In the genomic region with DNA sequence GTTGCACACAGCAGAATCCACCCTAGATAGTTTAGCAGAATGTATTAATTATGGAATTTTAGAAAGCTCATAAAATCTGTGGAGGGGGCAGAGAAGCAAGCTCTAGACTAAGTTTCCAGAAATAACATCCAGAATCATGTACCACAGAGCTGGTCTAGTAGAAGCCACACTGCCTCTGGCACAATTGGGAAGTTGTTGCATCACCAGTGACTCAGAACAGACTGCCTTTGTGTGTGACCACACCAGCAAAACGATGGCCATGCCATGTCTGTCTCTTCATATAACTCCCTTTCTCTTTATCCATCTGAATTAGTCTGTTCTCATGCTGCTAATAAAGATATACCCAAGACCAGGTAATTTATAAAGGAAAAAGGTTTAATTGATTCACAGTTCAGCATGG, we compare ENCODE assay signal across 19 cellular contexts.
DNase-seq lines count a peak whose midpoint lies in the region; ATAC-seq, FAIRE-seq and TF ChIP-seq lines count a peak whose summit lies in the region.
"Had no signal": no experiment of that assay in that cellular context is flagged by ENCODE, and none has a peak within 500 bp of the region (broad histone marks: within the 10 kb centered on the region; RNA-seq: fewer than 3 reads in every experiment).

No MANE protein-coding gene starts in this region.

- no peaks in the 10 kb centered on the region for H3K4me1 ChIP-seq in fibroblast of lung (ENCODE audit: control insufficient read depth, extremely low read depth, insufficient read depth, low read length)
- H3K4me1 ChIP-seq: right lobe of liver had no signal

- H3K27me3 ChIP-seq in fibroblast of lung (ENCODE audit: control insufficient read depth, insufficient read depth, low read length): no peaks in the 10 kb centered on the region
- H3K27me3 ChIP-seq: neutrophil, right lobe of liver had no signal

- no peak for TF ChIP-seq CTCF in fibroblast of lung (conservative IDR thresholded peaks at IDR 0.05 in 1 of 2, IDR thresholded peaks at IDR 0.05 in 1 of 2; ENCODE audit: low read depth in 1 of 2, low read length in 2 of 2)

- H3K9me3 ChIP-seq in fibroblast of lung (ENCODE audit: control insufficient read depth, insufficient read depth, low read depth, low read length): no peaks in the 10 kb centered on the region
- H3K9me3 ChIP-seq: neutrophil had no signal

- no peaks in the 10 kb centered on the region for H3K79me2 ChIP-seq in fibroblast of lung (ENCODE audit: control insufficient read depth, insufficient read depth, low read length)

- ATAC-seq in GM21360 (IDR thresholded peaks at IDR 0.05; ENCODE audit: unreplicated experiment): no peak
- ATAC-seq: activated CD4-positive, CD25-positive, alpha-beta regulatory T cell treated with anti-CD3 and anti-CD28 coated beads, Interleukin-2, amount 50 U/mL, for 24 hours; stimulated activated memory B cell treated with anti-CD40 and anti-IgM and Interleukin-4, amounts not matched to agents 10 μg/mL and 1 μg/mL and 100 μg/mL, for 72 hours had no signal

- no peak overlapping the region for H3K27ac ChIP-seq in fibroblast of lung (ENCODE audit: insufficient read depth, low read length)
- H3K27ac ChIP-seq: neutrophil, right lobe of liver had no signal

- no peaks in the 10 kb centered on the region for H3K36me3 ChIP-seq in fibroblast of lung (ENCODE audit: control insufficient read depth, insufficient read depth, low read length)
- H3K36me3 ChIP-seq: neutrophil, right lobe of liver had no signal

- H3K4me2 ChIP-seq in fibroblast of lung (ENCODE audit: extremely low read depth, insufficient read depth, low read length): no peak overlapping the region

- peak; percentile 70 for DNase-seq in HT1080 (ENCODE audit: low read depth)
- peak; percentile 56 for DNase-seq in SKM-1 treated with dmso at 0.1 percent for 144 hours (lab: John Stamatoyannopoulos, UW; ENCODE audit: unreplicated experiment)
- DNase-seq in fibroblast of lung (ENCODE audit: low read depth in 2 of 2): peak; percentile 30 to 33
- peak; percentile 21 for DNase-seq in urothelium cell line (ENCODE audit: low spot score)
- DNase-seq in activated naive CD4-positive, alpha-beta T cell treated with anti-CD3 and anti-CD28 coated beads, Interleukin-2, amount 50 U/mL, for 16 hours: no peak
- no peak for DNase-seq in NCI-H446 (lab: John Stamatoyannopoulos, UW)
- DNase-seq: activated CD8-positive, alpha-beta memory T cell treated with anti-CD3 and anti-CD28 coated beads, Interleukin-2, amount 50 U/mL, for 48 hours; CD8-positive, alpha-beta memory T cell; H9; hippocampal formation; NCI-H2171 treated with DMSO at 0.1 percent for 48 hours; NK-92 treated with Interleukin-12 subunit alpha and Interleukin-12 subunit beta, amount 100 ng/mL, for 24 hours; right lobe of liver; stimulated activated CD4-positive, alpha-beta T cell treated with anti-CD3 and anti-CD28 coated beads, Interleukin-4, amount 100 ng/mL, for 4 hours had no signal

- H3K4me3 ChIP-seq in fibroblast of lung (replicated peaks in 1 of 4; ENCODE audit: control extremely low read depth in 1 of 4, insufficient read depth in 1 of 4, low read depth in 3 of 4, low read length in 4 of 4): no peak overlapping the region
- H3K4me3 ChIP-seq: lung, right lobe of liver had no signal

- no peaks in the 10 kb centered on the region for H4K20me1 ChIP-seq in fibroblast of lung (ENCODE audit: control insufficient read depth, extremely low read depth, insufficient read depth, low read length)

- no peak overlapping the region for H2AFZ ChIP-seq in fibroblast of lung (ENCODE audit: low read length)

- no peak for FAIRE-seq in urothelium cell line (lab: Jason Lieb, UNC)

- H3K9ac ChIP-seq in fibroblast of lung (ENCODE audit: insufficient read depth, low read length): no peak overlapping the region

Comparison
In these comparisons a context has a peak if more than half of its experiments do, and no peak if none do; other contexts are left out.
1. DNase-seq: peak in HT1080 (single experiment), SKM-1 treated with dmso at 0.1 percent for 144 hours (single experiment), fibroblast of lung (2 of 2) and urothelium cell line (single experiment); none in activated naive CD4-positive, alpha-beta T cell treated with anti-CD3 and anti-CD28 coated beads, Interleukin-2, amount 50 U/mL, for 16 hours (single experiment) and NCI-H446 (0 of 2).